1 cellular context compared by ENCODE assay signal in the genomic region with DNA sequence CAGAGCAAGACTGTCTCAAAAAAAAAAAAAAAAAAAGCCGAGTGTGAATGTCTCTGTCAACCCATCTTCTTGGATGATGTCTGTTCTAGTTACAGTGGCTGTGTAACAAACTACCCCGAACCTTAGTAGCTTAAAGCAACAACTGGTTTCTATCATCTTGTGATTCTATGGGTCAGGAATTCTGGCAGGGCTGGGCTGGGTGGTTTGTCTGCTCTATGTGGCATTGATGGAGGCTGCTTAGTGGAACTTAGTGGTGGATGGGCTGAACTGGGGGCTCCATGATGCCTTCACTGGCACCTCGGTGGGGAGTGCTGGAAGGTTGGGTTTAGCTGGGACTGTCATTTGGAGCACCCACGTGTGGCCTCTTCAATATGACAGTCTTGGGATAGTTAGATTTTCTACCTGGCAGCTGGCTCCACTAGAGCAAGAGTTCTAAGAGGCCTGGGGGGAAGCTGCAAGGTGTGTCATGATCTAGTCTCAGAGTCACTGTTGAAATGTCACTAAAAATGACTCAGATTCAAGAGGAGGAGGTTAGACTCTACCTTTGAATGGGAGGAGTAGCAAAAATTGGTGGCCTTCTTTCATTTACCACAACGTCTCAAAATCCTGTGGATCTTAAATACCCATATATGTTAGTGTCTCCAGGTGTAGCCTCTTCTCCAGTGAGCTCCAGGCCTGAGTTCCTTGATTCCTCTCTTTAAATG.
A peak's percentile ranks its signal among the peaks of the same experiment; 100 is the strongest.
TF ChIP-seq lines count a peak whose summit lies in the region.

No MANE protein-coding gene starts in this region.

TF ChIP-seq in K562, 482 proteins besides CTCF, POLR2A, EP300 and RAD21:
- TF ChIP-seq EZH2 (IDR thresholded peaks at IDR 0.05; ENCODE audit: borderline replicate concordance, low read depth, low read length): 0 out of 2 replicates have a peak, but pooled peaks have one; percentile 52
- no peak for TF ChIP-seq CBX1 (IDR thresholded peaks at IDR 0.05; ENCODE audit: low read depth)
TF ChIP-seq in K562: peak in this region for 1.
